In the genomic region with DNA sequence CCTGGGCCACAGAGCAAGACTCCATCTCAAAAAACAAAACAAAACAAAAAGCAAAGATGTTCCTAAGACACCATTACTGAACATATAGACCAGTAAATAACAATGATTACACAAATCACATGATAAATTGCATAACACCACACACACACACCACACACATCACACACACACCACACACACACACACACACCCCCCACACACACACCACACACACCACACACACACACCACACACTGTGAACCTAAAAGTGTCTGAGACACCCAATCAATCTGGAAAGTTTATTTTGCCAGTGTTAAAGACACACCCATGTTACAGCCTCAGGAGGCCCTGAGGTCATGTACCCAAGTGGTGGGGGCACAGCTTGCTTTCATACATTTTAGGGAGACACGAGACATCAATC, we compare ENCODE assay signal across 23 cellular contexts.
DNase-seq lines count a peak whose midpoint lies in the region; ATAC-seq, FAIRE-seq and TF ChIP-seq lines count a peak whose summit lies in the region.
"Had no signal": no experiment of that assay in that cellular context is flagged by ENCODE, and none has a peak within 500 bp of the region (broad histone marks: within the 10 kb centered on the region; RNA-seq: fewer than 3 reads in every experiment).

No MANE protein-coding gene starts in this region.

- BruUV-seq in PC-9 (replicated peaks; lab: Mats Ljungman, UMichigan): no TSS peak

- H3K4me2 ChIP-seq in PC-9: peak overlapping the region; percentile 21; the same call in 1 of the 2 replicates

- peaks cover 22% of the 10 kb centered on the region for H3K4me1 Mint-ChIP-seq in CD14-positive monocyte
- peaks cover 21% of the 10 kb centered on the region for H3K4me1 Mint-ChIP-seq in progenitor cell of endocrine pancreas (ENCODE audit: low read depth)

- TF ChIP-seq CTCF in CD14-positive monocyte (IDR thresholded peaks at IDR 0.05) (no peak), PC-9 (conservative IDR thresholded peaks at IDR 0.05) (no peak), fibroblast of mammary gland (conservative IDR thresholded peaks at IDR 0.05; ENCODE audit: control insufficient read depth, insufficient read depth, low read depth, low read length) (no peak), progenitor cell of endocrine pancreas (IDR thresholded peaks at IDR 0.05; ENCODE audit: unreplicated experiment) (no peak)

- H3K4me3 ChIP-seq in PC-9 (no peak overlapping the region), fibroblast of mammary gland (ENCODE audit: control insufficient read depth, low read depth, low read length) (no peak overlapping the region), right cardiac atrium (ENCODE audit: low read length) (no peak overlapping the region)
- H3K4me3 ChIP-seq: GM12878, Peyer's patch, upper lobe of right lung had no signal

- no peaks in the 10 kb centered on the region for H3K36me3 ChIP-seq in PC-9 (ENCODE audit: low read depth)
- H3K36me3 ChIP-seq: Peyer's patch, upper lobe of right lung had no signal

- H3K79me2 ChIP-seq in PC-9 (ENCODE audit: low read depth): no peaks in the 10 kb centered on the region

- H3K27me3 Mint-ChIP-seq in CD14-positive monocyte (ENCODE audit: low read depth in 3 of 3) (peaks cover 7 to 15% (median 14%) of the 10 kb centered on the region in 3 donors), progenitor cell of endocrine pancreas (peaks cover 15% of the 10 kb centered on the region)

- H3K4me3 Mint-ChIP-seq in CD14-positive monocyte (no peak overlapping the region), progenitor cell of endocrine pancreas (ENCODE audit: low read depth) (no peak overlapping the region)
- H3K4me3 Mint-ChIP-seq: activated CD8-positive, alpha-beta T cell treated with anti-CD3 and anti-CD28 coated beads, Interleukin-2, amount 10 ng/mL, durations not matched to agents 7 days and 5 days; CD4-positive, CD25-positive, alpha-beta regulatory T cell; T-cell had no signal

- FAIRE-seq in H54 (lab: Jason Lieb, UNC): no peak
- FAIRE-seq: GM12878 had no signal

- DNase-seq in CD14-positive monocyte (ENCODE audit: low spot score) (no peak), PC-9 (no peak), fibroblast of mammary gland (ENCODE audit: low read depth) (peak; percentile 28), progenitor cell of endocrine pancreas (ENCODE audit: low spot score, unreplicated experiment) (no peak), H54 (ENCODE audit: insufficient read length, low spot score) (no peak), right cardiac atrium (no peak)
- DNase-seq in stimulated activated CD4-positive, alpha-beta T cell treated with anti-CD3 and anti-CD28 coated beads, Interleukin-2, amount 100 ng/mL, for 48 hours: no peak
- DNase-seq: activated CD8-positive, alpha-beta T cell treated with anti-CD3 and anti-CD28 coated beads, Interleukin-2, amount 10 ng/mL, durations not matched to agents 7 days and 5 days; aorta; CD4-positive, CD25-positive, alpha-beta regulatory T cell; NCI-H1092; NCI-H1694 treated with DMSO at 0.1 percent for 48 hours; NCI-H2171 treated with DMSO at 0.1 percent for 48 hours; NCI-H526; nucleus accumbens; Peyer's patch; T-cell; upper lobe of right lung had no signal

- ATAC-seq in GM21515 (IDR thresholded peaks at IDR 0.05; ENCODE audit: unreplicated experiment): no peak
- no peak for ATAC-seq in right cardiac atrium
- ATAC-seq: activated CD4-positive, CD25-positive, alpha-beta regulatory T cell treated with anti-CD3 and anti-CD28 coated beads, Interleukin-2, amount 50 U/mL, for 24 hours; activated CD8-positive, alpha-beta T cell treated with anti-CD3 and anti-CD28 coated beads, Interleukin-2, amount 10 ng/mL, durations not matched to agents 7 days and 5 days; activated naive CD4-positive, alpha-beta T cell treated with anti-CD3 and anti-CD28 coated beads, Interleukin-2, amount 50 U/mL, for 72 hours; GM12878; left lobe of liver; T-cell; upper lobe of right lung had no signal

- H3K27me3 ChIP-seq in PC-9 (ENCODE audit: insufficient read depth, low read depth) (no peaks in the 10 kb centered on the region), right cardiac atrium (ENCODE audit: control insufficient read depth, insufficient read depth) (no peaks in the 10 kb centered on the region)
- H3K27me3 ChIP-seq: Peyer's patch, upper lobe of right lung had no signal

- peaks cover 39% of the 10 kb centered on the region for H3F3A ChIP-seq in PC-9 (ENCODE audit: insufficient read depth, low read depth)

- H3K4me1 ChIP-seq in PC-9 (replicated peaks; ENCODE audit: insufficient read depth) (peaks cover 62% of the 10 kb centered on the region), right cardiac atrium (ENCODE audit: control insufficient read depth, insufficient read depth, low read length) (no peaks in the 10 kb centered on the region)

- H3K27ac ChIP-seq in PC-9 (peak overlapping the region; percentile 48; the same call in 1 of the 2 replicates), right cardiac atrium (ENCODE audit: low read length) (no peak overlapping the region)
- H3K27ac ChIP-seq: Peyer's patch, upper lobe of right lung had no signal

- 98% methylated on average over 1 of the region's 1 CpG for WGBS in right cardiac atrium

- H3K27ac Mint-ChIP-seq in CD14-positive monocyte: peak overlapping the region in 4 of 7 donors; percentile 4 to 65 (median 46)
- peak overlapping the region; percentile 67 for H3K27ac Mint-ChIP-seq in progenitor cell of endocrine pancreas
- H3K27ac Mint-ChIP-seq: activated CD8-positive, alpha-beta T cell treated with anti-CD3 and anti-CD28 coated beads, Interleukin-2, amount 10 ng/mL, durations not matched to agents 7 days and 5 days; activated naive CD4-positive, alpha-beta T cell treated with anti-CD3 and anti-CD28 coated beads, Interleukin-2, amount 50 U/mL, for 72 hours; T-cell had no signal

- CTCF ChIA-PET in PC-9 (lab: Charles Lee): interaction anchor here (0.9 kb wide), 1 partner anchor 190 kb away, joined by 3 read pairs; no protein-coding TSS in a partner anchor

- no peaks in the 10 kb centered on the region for H3K36me3 Mint-ChIP-seq in CD14-positive monocyte
- H3K36me3 Mint-ChIP-seq in progenitor cell of endocrine pancreas (ENCODE audit: insufficient read depth): no peaks in the 10 kb centered on the region
- H3K36me3 Mint-ChIP-seq: activated naive CD4-positive, alpha-beta T cell treated with anti-CD3 and anti-CD28 coated beads, Interleukin-2, amount 50 U/mL, for 72 hours; CD4-positive, CD25-positive, alpha-beta regulatory T cell; T-cell had no signal

- intact Hi-C loops in CD14-positive monocyte (cut with micrococcal nuclease): loop anchor here (10.0 kb wide), 1 partner anchor 191 kb away; no protein-coding TSS in a partner anchor
- intact Hi-C loops in PC-9 (cut with micrococcal nuclease; ENCODE audit: unreplicated experiment): loop anchor here (1.0 to 5.0 kb wide), 3 partner anchors 34 to 108 kb away; partner anchors contain the start of gene ASAP2
- intact Hi-C loops in right cardiac atrium (cut with DNase I): loop anchor here (5.0 to 10.0 kb wide), 3 partner anchors 61 to 201 kb away; partner anchors contain the start of gene ASAP2 (in 1 of the 4)

- H3K9me3 ChIP-seq in PC-9 (ENCODE audit: insufficient read depth, low read depth): no peaks in the 10 kb centered on the region
- H3K9me3 ChIP-seq in right cardiac atrium (ENCODE audit: control insufficient read depth, low read length): no peaks in the 10 kb centered on the region
- H3K9me3 ChIP-seq: Peyer's patch, upper lobe of right lung had no signal

- H4K20me1 ChIP-seq in PC-9 (ENCODE audit: insufficient read depth): no peaks in the 10 kb centered on the region

- no peaks in the 10 kb centered on the region for H3K9me2 ChIP-seq in PC-9 (ENCODE audit: insufficient read depth)

- POLR2A ChIA-PET in PC-9 (lab: Charles Lee; ENCODE audit: unreplicated experiment): interaction anchor here (0.6 to 0.7 kb wide), 4 partner anchors 27 to 412 kb away, joined by 3 to 7 read pairs (median 4); no protein-coding TSS in a partner anchor

- no peak for TF ChIP-seq POLR2A in H54 (IDR thresholded peaks at IDR 0.05; ENCODE audit: low read depth, low read length)

- H3K9me3 Mint-ChIP-seq in CD14-positive monocyte: no peaks in the 10 kb centered on the region
- no peaks in the 10 kb centered on the region for H3K9me3 Mint-ChIP-seq in progenitor cell of endocrine pancreas (ENCODE audit: low read depth)
- H3K9me3 Mint-ChIP-seq: activated naive CD4-positive, alpha-beta T cell treated with anti-CD3 and anti-CD28 coated beads, Interleukin-2, amount 50 U/mL, for 72 hours; CD4-positive, CD25-positive, alpha-beta regulatory T cell; T-cell had no signal

- H2AFZ ChIP-seq in PC-9: no peak overlapping the region
